22 cellular contexts compared by ENCODE assay signal in the genomic region with DNA sequence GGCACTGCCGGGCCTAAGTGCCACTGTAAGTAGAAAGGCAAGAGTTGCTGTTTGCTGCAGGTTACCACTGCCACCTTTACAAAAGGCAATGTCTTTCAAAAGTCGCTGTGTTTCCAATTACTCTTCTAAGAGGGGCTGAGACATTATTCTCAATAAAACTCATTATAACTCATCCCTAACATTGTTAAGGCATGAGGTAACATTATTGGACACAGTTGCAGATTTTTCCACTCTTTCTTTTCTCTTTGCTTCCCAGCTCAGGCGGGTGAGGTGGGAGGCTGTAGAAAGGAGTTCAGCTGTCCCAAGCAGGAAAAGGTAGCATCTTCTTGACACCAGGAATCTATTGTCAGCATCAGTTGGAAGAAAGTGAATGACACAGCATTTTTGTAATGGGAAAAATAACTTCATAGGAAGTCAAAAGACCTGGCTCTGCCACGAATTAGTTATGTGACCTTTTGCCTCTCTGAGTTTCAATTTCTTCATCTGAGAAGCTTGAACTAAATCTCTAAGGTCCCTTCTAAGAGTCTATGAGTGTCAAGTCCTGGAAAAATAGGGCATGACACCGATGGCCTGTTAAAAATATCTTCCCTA. TPM values are rescaled to one million over a fixed set of nuclear protein-coding genes. Genes with fewer than 3 reads are reported as not detected.
A peak's percentile ranks its signal among the peaks of the same experiment; 100 is the strongest.
DNase-seq lines count a peak whose midpoint lies in the region; ATAC-seq and TF ChIP-seq lines count a peak whose summit lies in the region.
"Had no signal": no experiment of that assay in that cellular context is flagged by ENCODE, and none has a peak within 500 bp of the region (broad histone marks: within the 10 kb centered on the region; RNA-seq: fewer than 3 reads in every experiment).

No MANE protein-coding gene starts in this region.

- no peak for ATAC-seq in CD4-positive, CD25-positive, alpha-beta regulatory T cell (ENCODE audit: low read depth in 2 of 2)
- ATAC-seq in GM19397 (IDR thresholded peaks at IDR 0.05; ENCODE audit: unreplicated experiment): no peak
- ATAC-seq: activated CD8-positive, alpha-beta memory T cell treated with anti-CD3 and anti-CD28 coated beads, Interleukin-2, amount 10 ng/mL, durations not matched to agents 7 days and 5 days; heart left ventricle had no signal

- no peak for TF ChIP-seq CTCF in fibroblast of mammary gland (conservative IDR thresholded peaks at IDR 0.05; ENCODE audit: control insufficient read depth, insufficient read depth, low read depth, low read length)

- H3K36me3 Mint-ChIP-seq in CD4-positive, CD25-positive, alpha-beta regulatory T cell: peaks cover 2% of the 10 kb centered on the region

- H3K27me3 Mint-ChIP-seq in CD4-positive, CD25-positive, alpha-beta regulatory T cell: no peaks in the 10 kb centered on the region
- H3K27me3 Mint-ChIP-seq: activated CD8-positive, alpha-beta memory T cell treated with anti-CD3 and anti-CD28 coated beads, Interleukin-2, amount 10 ng/mL, durations not matched to agents 7 days and 5 days had no signal

- no peak for DNase-seq in CD4-positive, CD25-positive, alpha-beta regulatory T cell
- DNase-seq in M059J (ENCODE audit: low read depth) (peak; percentile 29), fibroblast of mammary gland (ENCODE audit: low read depth) (peak; percentile 41), stromal cell of bone marrow (ENCODE audit: low read depth) (peak; percentile 11), NCI-H748 treated with DMSO at 0.1 percent for 48 hours (lab: John Stamatoyannopoulos, UW) (no peak)
- DNase-seq in effector memory CD4-positive, alpha-beta T cell: no peak
- DNase-seq: activated CD4-positive, alpha-beta T cell treated with anti-CD3 and anti-CD28 coated beads for 4 hours; activated CD8-positive, alpha-beta memory T cell treated with anti-CD3 and anti-CD28 coated beads, Interleukin-2, amount 10 ng/mL, durations not matched to agents 7 days and 5 days; activated naive CD4-positive, alpha-beta T cell treated with anti-CD3 and anti-CD28 coated beads, Interleukin-2, amount 10 ng/mL, durations not matched to agents 7 days and 5 days; central memory CD4-positive, alpha-beta T cell; heart left ventricle; NCI-H1436 treated with DMSO at 0.1 percent for 48 hours; NCI-H524; stimulated activated CD4-positive, alpha-beta T cell treated with anti-CD3 and anti-CD28 coated beads, Interleukin-2, amount 100 ng/mL, for 24 hours; T-helper 2 cell; testis had no signal

- H3K36me3 ChIP-seq in CD4-positive, CD25-positive, alpha-beta regulatory T cell (ENCODE audit: control insufficient read depth, insufficient read depth, low read length): no peaks in the 10 kb centered on the region
- H3K36me3 ChIP-seq in effector memory CD4-positive, alpha-beta T cell (ENCODE audit: control insufficient read depth, insufficient read depth, low read length): no peaks in the 10 kb centered on the region
- H3K36me3 ChIP-seq: ascending aorta, heart left ventricle, SJSA1 had no signal

- H3K27me3 ChIP-seq in CD4-positive, CD25-positive, alpha-beta regulatory T cell (ENCODE audit: control insufficient read depth, insufficient read depth, low read length): no peaks in the 10 kb centered on the region
- H3K27me3 ChIP-seq in effector memory CD4-positive, alpha-beta T cell (replicated peaks; ENCODE audit: control insufficient read depth, insufficient read depth, low read length, poor library complexity, severe bottlenecking): no peaks in the 10 kb centered on the region
- H3K27me3 ChIP-seq: ascending aorta, heart left ventricle, SJSA1, testis had no signal

- H3K27ac Mint-ChIP-seq in CD4-positive, CD25-positive, alpha-beta regulatory T cell: peak overlapping the region in 2 of 3 donors; percentile 14 to 53
- H3K27ac Mint-ChIP-seq: activated CD8-positive, alpha-beta memory T cell treated with anti-CD3 and anti-CD28 coated beads, Interleukin-2, amount 10 ng/mL, durations not matched to agents 7 days and 5 days; activated naive CD4-positive, alpha-beta T cell treated with anti-CD3 and anti-CD28 coated beads, Interleukin-2, amount 10 ng/mL, durations not matched to agents 7 days and 5 days had no signal

- H3K9me3 ChIP-seq in CD4-positive, CD25-positive, alpha-beta regulatory T cell (ENCODE audit: control insufficient read depth in 2 of 2, low read length in 2 of 2): no peaks in the 10 kb centered on the region
- no peaks in the 10 kb centered on the region for H3K9me3 ChIP-seq in effector memory CD4-positive, alpha-beta T cell (ENCODE audit: control insufficient read depth, low read length)
- H3K9me3 ChIP-seq: ascending aorta, heart left ventricle, SJSA1, testis had no signal

- no peak overlapping the region for H3K4me3 ChIP-seq in CD4-positive, CD25-positive, alpha-beta regulatory T cell (ENCODE audit: low read depth, low read length)
- no peak overlapping the region for H3K4me3 ChIP-seq in fibroblast of mammary gland (ENCODE audit: control insufficient read depth, low read depth, low read length)
- no peak overlapping the region for H3K4me3 ChIP-seq in effector memory CD4-positive, alpha-beta T cell (ENCODE audit: insufficient read depth, low read depth, low read length, poor library complexity, severe bottlenecking)
- H3K4me3 ChIP-seq: ascending aorta, heart left ventricle, SJSA1, smooth muscle cell, testis had no signal

- peaks cover 16 to 18% (median 17%) of the 10 kb centered on the region in 4 donors for H3K4me1 Mint-ChIP-seq in CD4-positive, CD25-positive, alpha-beta regulatory T cell

- H3K4me3 Mint-ChIP-seq in CD4-positive, CD25-positive, alpha-beta regulatory T cell: peak overlapping the region in 1 of 4 donors; percentile 55
- H3K4me3 Mint-ChIP-seq: activated CD8-positive, alpha-beta memory T cell treated with anti-CD3 and anti-CD28 coated beads, Interleukin-2, amount 10 ng/mL, durations not matched to agents 7 days and 5 days; activated naive CD4-positive, alpha-beta T cell treated with anti-CD3 and anti-CD28 coated beads, Interleukin-2, amount 10 ng/mL, durations not matched to agents 7 days and 5 days; activated T-helper 1 cell treated with anti-CD3 and anti-CD28 coated beads, Interleukin-12 subunit alpha, Interleukin-12 subunit beta, Interleukin-2, Interleukin-4 antibody, amounts not matched to agents 30 ng/mL and 10 ng/mL and 1 ng/mL, durations not matched to agents 14 hours and 24 hours and 36 hours had no signal

- no peak overlapping the region for H3K27ac ChIP-seq in CD4-positive, CD25-positive, alpha-beta regulatory T cell (ENCODE audit: insufficient read depth, low read length, poor library complexity, severe bottlenecking)
- no peak overlapping the region for H3K27ac ChIP-seq in effector memory CD4-positive, alpha-beta T cell (ENCODE audit: insufficient read depth, low read length, poor library complexity, severe bottlenecking)
- H3K27ac ChIP-seq: ascending aorta, heart left ventricle, KMS-11, SJSA1, testis had no signal

- H3K4me1 ChIP-seq in CD4-positive, CD25-positive, alpha-beta regulatory T cell (ENCODE audit: control insufficient read depth, insufficient read depth, low read length, poor library complexity, severe bottlenecking): peaks cover 4% of the 10 kb centered on the region
- H3K4me1 ChIP-seq in effector memory CD4-positive, alpha-beta T cell (ENCODE audit: control insufficient read depth, insufficient read depth, low read length, poor library complexity, severe bottlenecking): peaks cover under 1% of the 10 kb centered on the region
- H3K4me1 ChIP-seq: ascending aorta, testis had no signal

- peaks cover 0 to 4% (median 0%) of the 10 kb centered on the region in 7 donors for H3K9me3 Mint-ChIP-seq in CD4-positive, CD25-positive, alpha-beta regulatory T cell
- H3K9me3 Mint-ChIP-seq: activated naive CD4-positive, alpha-beta T cell treated with anti-CD3 and anti-CD28 coated beads, Interleukin-2, amount 10 ng/mL, durations not matched to agents 7 days and 5 days; activated T-helper 1 cell treated with anti-CD3 and anti-CD28 coated beads, Interleukin-12 subunit alpha, Interleukin-12 subunit beta, Interleukin-2, Interleukin-4 antibody, amounts not matched to agents 30 ng/mL and 10 ng/mL and 1 ng/mL, durations not matched to agents 14 hours and 24 hours and 36 hours had no signal

RNA-seq across cellular contexts. Expression of gene UBL3, which starts 2.1 kb away (rescaled TPM):
- total RNA-seq in CD4-positive, CD25-positive, alpha-beta regulatory T cell: 66.6 TPM
- polyA plus RNA-seq in CD4-positive, CD25-positive, alpha-beta regulatory T cell: 10 to 100 TPM; 64.6 to 85.0 (median 74.6) TPM
- 12.9 and 18.5 TPM in 2 replicates for total RNA-seq in M059J (2014; rRNA removed; shearing (Covaris generic))

Comparison
In these comparisons a context has a peak if more than half of its experiments do, and no peak if none do; other contexts are left out.
1. DNase-seq: peak in M059J (single experiment), fibroblast of mammary gland (single experiment) and stromal cell of bone marrow (single experiment); none in CD4-positive, CD25-positive, alpha-beta regulatory T cell (0 of 3), NCI-H748 treated with DMSO at 0.1 percent for 48 hours (single experiment) and effector memory CD4-positive, alpha-beta T cell (0 of 3).